In the genomic region with DNA sequence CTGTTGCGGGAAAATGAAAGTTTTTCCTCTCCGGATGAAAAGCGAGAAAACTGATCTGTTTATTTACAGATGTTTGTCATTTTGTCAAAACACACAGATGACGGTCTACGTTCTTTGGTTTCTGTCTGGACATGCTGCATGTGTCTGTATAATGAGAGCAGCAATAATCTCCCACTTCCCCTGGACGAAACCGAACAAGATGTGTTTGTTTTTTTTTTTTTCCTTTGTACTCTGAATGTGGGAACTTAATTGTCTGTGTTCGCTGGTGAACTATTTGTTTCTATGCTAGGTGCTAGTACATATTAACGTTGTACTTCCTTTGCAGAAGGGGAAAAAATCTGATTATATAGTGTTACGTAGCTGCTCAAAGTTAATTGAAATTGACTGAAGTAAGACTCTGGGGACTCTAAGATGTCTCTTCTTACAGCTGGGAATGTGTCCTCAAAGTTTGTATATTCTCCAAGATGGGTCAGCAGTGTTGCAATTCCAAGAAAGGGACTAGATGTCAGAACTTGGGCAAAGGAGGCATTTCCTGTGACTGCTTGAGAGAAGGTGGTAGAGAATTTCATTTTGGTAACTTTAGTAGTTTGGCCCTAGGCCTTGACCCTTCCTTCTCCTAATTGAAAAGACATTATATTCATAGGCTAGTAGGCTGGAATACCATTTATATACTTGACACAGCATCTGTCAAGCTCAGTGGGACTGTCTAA, we compare ENCODE assay signal across 18 cellular contexts. TPM values are rescaled to one million over a fixed set of nuclear protein-coding genes. Genes with fewer than 3 reads are reported as not detected.
A peak's percentile ranks its signal among the peaks of the same experiment; 100 is the strongest.
DNase-seq lines count a peak whose midpoint lies in the region; ATAC-seq lines count a peak whose summit lies in the region.
"Had no signal": no experiment of that assay in that cellular context is flagged by ENCODE, and none has a peak within 500 bp of the region (broad histone marks: within the 10 kb centered on the region; RNA-seq: fewer than 3 reads in every experiment).

No MANE protein-coding gene starts in this region.

- no peak overlapping the region for H2BK15ac ChIP-seq in mesenchymal stem cell (ENCODE audit: low read depth, poor library complexity, severe bottlenecking)

- H3K27ac ChIP-seq in epithelial cell of prostate = peak overlapping the region; percentile 42
- H3K27ac ChIP-seq in mesenchymal stem cell (ENCODE audit: low read length, poor library complexity, severe bottlenecking) = no peak overlapping the region
- H3K27ac ChIP-seq in urinary bladder (ENCODE audit: low read depth) = no peak overlapping the region
- H3K27ac ChIP-seq: 22Rv1, thoracic aorta had no signal

- peak overlapping the region; percentile 84 for H3K9ac ChIP-seq in mesenchymal stem cell (ENCODE audit: low read length)

- no peak overlapping the region for H2AFZ ChIP-seq in mesenchymal stem cell (ENCODE audit: low read depth, low read length)

- H3K4me3 ChIP-seq in mesenchymal stem cell (ENCODE audit: insufficient read depth in 1 of 2, low read depth in 1 of 2, low read length in 2 of 2) (peak overlapping the region in 1 of 2 experiments; percentile 70), urinary bladder (ENCODE audit: low read depth, low read length) (peak overlapping the region; percentile 5)
- H3K4me3 ChIP-seq: thoracic aorta had no signal

- H4K8ac ChIP-seq in mesenchymal stem cell (ENCODE audit: low read length) = no peak overlapping the region

- H3K79me1 ChIP-seq in mesenchymal stem cell (replicated peaks; ENCODE audit: low read length, poor library complexity, severe bottlenecking) = peaks cover 49% of the 10 kb centered on the region

- DNase-seq in NCI-H1417 (lab: John Stamatoyannopoulos, UW) (peak in 2 of 3 experiments; percentile 0 to 5), NCI-H1417 treated with DMSO at 0.1 percent for 48 hours (lab: John Stamatoyannopoulos, UW) (no peak), epithelial cell of prostate (ENCODE audit: low read depth, low spot score) (no peak), mesenchymal stem cell (peak; percentile 49), KG1 (lab: John Stamatoyannopoulos, UW) (no peak)
- DNase-seq: activated CD8-positive, alpha-beta T cell treated with anti-CD3 and anti-CD28 coated beads, Interleukin-2, amount 10 ng/mL, durations not matched to agents 7 days and 5 days; aorta; CD4-positive, alpha-beta memory T cell; dermis blood vessel endothelial cell; foreskin melanocyte; immature natural killer cell; NCI-H1092; NCI-H345 had no signal

- no peak overlapping the region for H2AK5ac ChIP-seq in mesenchymal stem cell (ENCODE audit: low read length, severe bottlenecking)

- H3K4me1 ChIP-seq in mesenchymal stem cell (ENCODE audit: control insufficient read depth, insufficient read depth, low read depth, low read length) = no peaks in the 10 kb centered on the region
- no peaks in the 10 kb centered on the region for H3K4me1 ChIP-seq in urinary bladder (ENCODE audit: insufficient read depth)

- ATAC-seq in GM19023 (IDR thresholded peaks at IDR 0.05; ENCODE audit: unreplicated experiment) (no peak), GM21390 (IDR thresholded peaks at IDR 0.05; ENCODE audit: unreplicated experiment) (no peak)
- ATAC-seq: activated CD8-positive, alpha-beta T cell treated with anti-CD3 and anti-CD28 coated beads, Interleukin-2, amount 10 ng/mL, durations not matched to agents 7 days and 5 days had no signal

- no peak overlapping the region for H4K91ac ChIP-seq in mesenchymal stem cell (ENCODE audit: low read length)

- H3K23ac ChIP-seq in mesenchymal stem cell (ENCODE audit: low read length in 2 of 2) = no peak overlapping the region

- H3K18ac ChIP-seq in mesenchymal stem cell (ENCODE audit: low read depth in 1 of 2, low read length in 2 of 2) = no peak overlapping the region

- H2BK120ac ChIP-seq in mesenchymal stem cell (ENCODE audit: low read depth, low read length) = no peak overlapping the region

- no peak overlapping the region for H2BK5ac ChIP-seq in mesenchymal stem cell (ENCODE audit: low read depth, low read length, poor library complexity, severe bottlenecking)

- no peaks in the 10 kb centered on the region for H3K27me3 ChIP-seq in mesenchymal stem cell (ENCODE audit: control insufficient read depth in 1 of 2, insufficient read depth in 1 of 2, low read length in 2 of 2)

- no peak overlapping the region for H3K14ac ChIP-seq in mesenchymal stem cell (ENCODE audit: low read length in 2 of 2)

- H3K9me3 ChIP-seq in mesenchymal stem cell (ENCODE audit: control insufficient read depth, low read length) = no peaks in the 10 kb centered on the region
- H3K9me3 ChIP-seq: thoracic aorta had no signal

- H3K36me3 ChIP-seq in mesenchymal stem cell (ENCODE audit: control insufficient read depth in 1 of 2, insufficient read depth in 2 of 2, low read depth in 1 of 2, low read length in 2 of 2) (no peaks in the 10 kb centered on the region), urinary bladder (ENCODE audit: insufficient read depth) (no peaks in the 10 kb centered on the region)
- H3K36me3 ChIP-seq: thoracic aorta had no signal

- H3K4ac ChIP-seq in mesenchymal stem cell (ENCODE audit: low read depth in 1 of 2, low read length in 2 of 2) = no peak overlapping the region

- no peak overlapping the region for H2BK12ac ChIP-seq in mesenchymal stem cell (ENCODE audit: low read length in 2 of 2)

- no peak overlapping the region for H3K4me2 ChIP-seq in mesenchymal stem cell (ENCODE audit: low read length, poor library complexity, severe bottlenecking)

- WGBS in mesenchymal stem cell = 25% methylated on average over 10 of the region's 10 CpGs
- WGBS in urinary bladder = 54% methylated on average over 10 of the region's 10 CpGs

RNA-seq across cellular contexts. Expression of a gene that starts 33.8 kb away (rescaled TPM):
- polyA plus RNA-seq in mesenchymal stem cell (2013, experiment 1 of 2) = 9.0 TPM
- polyA plus RNA-seq in mesenchymal stem cell (2013, experiment 2 of 2) = 8.5 TPM
- total RNA-seq in urinary bladder = 95.3 TPM
- 22.7 TPM for polyA plus RNA-seq in urinary bladder
- total RNA-seq: activated CD8-positive, alpha-beta T cell treated with anti-CD3 and anti-CD28 coated beads, Interleukin-2, amount 10 ng/mL, durations not matched to agents 7 days and 5 days; CD4-positive, alpha-beta memory T cell had no signal
- polyA plus RNA-seq: CD4-positive, alpha-beta memory T cell had no signal

Comparison
In these comparisons a context has a peak if more than half of its experiments do, and no peak if none do; other contexts are left out.
1. DNase-seq: peak in NCI-H1417 (2 of 3) and mesenchymal stem cell (single experiment); none in NCI-H1417 treated with DMSO at 0.1 percent for 48 hours (single experiment), epithelial cell of prostate (single experiment) and KG1 (single experiment).